Comparison of ENCODE assay signal across 7 cellular contexts in genomic region chr7:150357277-150357676, GRCh38. TPM values are rescaled to one million over a fixed set of nuclear protein-coding genes. Genes with fewer than 3 reads are reported as not detected.
DNase-seq lines count a peak whose midpoint lies in the region; ATAC-seq and TF ChIP-seq lines count a peak whose summit lies in the region.

No MANE protein-coding gene starts in this region.

- peak overlapping the region; percentile 54 for H2BK120ac ChIP-seq in trophoblast cell (ENCODE audit: insufficient read depth, low read length, poor library complexity)

- intact Hi-C loops in Right ventricle myocardium superior (cut with DNase I) (loop anchor here (5.0 kb wide), 1 partner anchor 60 kb away; no protein-coding TSS in a partner anchor), heart left ventricle (cut with DNase I) (loop anchor here (1.0 to 10.0 kb wide), 4 partner anchors 64 to 418 kb away; no protein-coding TSS in a partner anchor)

- H2BK5ac ChIP-seq in trophoblast cell (ENCODE audit: low read depth, low read length, poor library complexity): no peak overlapping the region

- H3K27ac ChIP-seq in trophoblast cell (ENCODE audit: low read depth, low read length) (no peak overlapping the region), heart left ventricle (no peak overlapping the region)

- H3K9me3 ChIP-seq in trophoblast cell (ENCODE audit: insufficient read depth, low read depth, low read length): peaks cover 8% of the 10 kb centered on the region
- no peaks in the 10 kb centered on the region for H3K9me3 ChIP-seq in heart left ventricle

- peak overlapping the region; percentile 93 for H2BK12ac ChIP-seq in trophoblast cell (ENCODE audit: low read length)

- WGBS in trophoblast cell (ENCODE audit: extremely low coverage, insufficient coverage, insufficient read length): no CpG with 5 or more reads among the region's 9 CpGs
- 68 to 75% (median 71%) methylated on average over 9 of the region's 9 CpGs for WGBS in heart left ventricle, 4 donors

- no peak for TF ChIP-seq CTCF in heart left ventricle (IDR thresholded peaks at IDR 0.05)

- H3K27me3 ChIP-seq in trophoblast cell (ENCODE audit: insufficient read depth, low read length): no peaks in the 10 kb centered on the region
- no peaks in the 10 kb centered on the region for H3K27me3 ChIP-seq in heart left ventricle

- H3K18ac ChIP-seq in trophoblast cell (ENCODE audit: low read length): peak overlapping the region; percentile 77

- peaks cover 15% of the 10 kb centered on the region for H3K79me1 ChIP-seq in trophoblast cell (ENCODE audit: low read length)

- DNase-seq in NCI-H2029 (lab: John Stamatoyannopoulos, UW) (peak; percentile 48), trophoblast cell (peak in 1 of 2 donors; percentile 42), Right ventricle myocardium superior (no peak), NCI-H2107 (lab: John Stamatoyannopoulos, UW) (no peak), heart left ventricle (no peak)
- DNase-seq in activated CD8-positive, alpha-beta memory T cell treated with anti-CD3 and anti-CD28 coated beads for 4 hours (ENCODE audit: low read depth in 2 of 2): peak; percentile 44 to 59

- H2AK5ac ChIP-seq in trophoblast cell (ENCODE audit: low read length): peak overlapping the region; percentile 7

- H2AFZ ChIP-seq in trophoblast cell (ENCODE audit: insufficient read depth, low read length, poor library complexity): no peak overlapping the region

- H3K4me3 ChIP-seq in trophoblast cell (ENCODE audit: low read depth, low read length) (no peak overlapping the region), heart left ventricle (no peak overlapping the region)

- ATAC-seq in GM21529 (IDR thresholded peaks at IDR 0.05; ENCODE audit: unreplicated experiment) (peak; percentile 55), Right ventricle myocardium superior (ENCODE audit: poor library complexity) (no peak), heart left ventricle (no peak)

- no peak overlapping the region for H4K12ac ChIP-seq in trophoblast cell (ENCODE audit: low read depth, low read length)

- peak overlapping the region; percentile 36 for H3K14ac ChIP-seq in trophoblast cell (ENCODE audit: low read length)

- no peak for TF ChIP-seq POLR2A in heart left ventricle (IDR thresholded peaks at IDR 0.05)

- H3K4me1 ChIP-seq in trophoblast cell (ENCODE audit: control insufficient read depth in 1 of 2, insufficient read depth in 2 of 2, low read length in 2 of 2) (peaks cover 11 to 16% of the 10 kb centered on the region in 2 experiments), heart left ventricle (peaks cover 0 to 12% (median 0%) of the 10 kb centered on the region in 12 donors)

- H4K91ac ChIP-seq in trophoblast cell (ENCODE audit: low read depth, low read length): peak overlapping the region; percentile 71

- H3K36me3 ChIP-seq in trophoblast cell (ENCODE audit: control insufficient read depth in 1 of 2, insufficient read depth in 2 of 2, low read length in 2 of 2): no peaks in the 10 kb centered on the region
- no peaks in the 10 kb centered on the region for H3K36me3 ChIP-seq in heart left ventricle

- no peak overlapping the region for H3K4ac ChIP-seq in trophoblast cell (ENCODE audit: low read depth, low read length)

- peak overlapping the region; percentile 34 for H4K8ac ChIP-seq in trophoblast cell (ENCODE audit: low read depth, low read length)

- H3K9ac ChIP-seq in trophoblast cell (ENCODE audit: low read length): no peak overlapping the region

- no peaks in the 10 kb centered on the region for H3K79me2 ChIP-seq in trophoblast cell (ENCODE audit: control insufficient read depth, insufficient read depth, low read length, poor library complexity)

- no peak overlapping the region for H3K23ac ChIP-seq in trophoblast cell (ENCODE audit: low read length)

- no peak overlapping the region for H3K4me2 ChIP-seq in trophoblast cell (ENCODE audit: low read length)

RNA-seq across cellular contexts. Expression of gene REPIN1, which starts 11.3 kb away (rescaled TPM):
- polyA plus RNA-seq in trophoblast cell (2013): 165 and 168 TPM in 2 replicates
- total RNA-seq in Right ventricle myocardium superior (116 TPM), heart left ventricle (100 to 1,000 TPM in 5 of 9 donors, 10 to 100 TPM in 4; 90.4 to 141 (median 100) TPM)
- 10 to 100 TPM; 49.8 to 79.6 TPM for polyA plus RNA-seq in heart left ventricle

RNA-seq across cellular contexts. Expression of gene RARRES2, which starts 15.8 kb away (rescaled TPM):
- 149 and 152 TPM in 2 replicates for polyA plus RNA-seq in trophoblast cell (2013)
- total RNA-seq in Right ventricle myocardium superior (24.0 TPM), heart left ventricle (100 to 1,000 TPM in 2 of 9 donors, 10 to 100 TPM in 3, 1 to 10 TPM in 4; 3.9 to 108 (median 12.6) TPM)
- 10 to 100 TPM in 1 of 2 donors, 1 to 10 TPM in 1; 9.2 to 16.0 TPM for polyA plus RNA-seq in heart left ventricle

RNA-seq across cellular contexts. Expression of gene ZNF775, which starts 21.9 kb away (rescaled TPM):
- 7.7 TPM in 2 replicates for polyA plus RNA-seq in trophoblast cell (2013)
- total RNA-seq in Right ventricle myocardium superior (3.6 TPM), heart left ventricle (1 to 10 TPM; 2.1 to 5.0 (median 3.3) TPM)
- 1 to 10 TPM; 1.8 to 4.4 TPM for polyA plus RNA-seq in heart left ventricle

RNA-seq across cellular contexts. Expression of gene ACTR3C, which starts 33.9 kb away (rescaled TPM):
- 0.03 and 0.11 TPM in 2 replicates for polyA plus RNA-seq in trophoblast cell (2013)
- total RNA-seq in Right ventricle myocardium superior (2.9 TPM), heart left ventricle (1 to 10 TPM; 1.6 to 5.9 (median 3.7) TPM)
- polyA plus RNA-seq in heart left ventricle: 1 to 10 TPM; 2.2 to 4.5 TPM

RNA-seq across cellular contexts. Expression of gene LRRC61, which starts 34.1 kb away (rescaled TPM):
- 0.15 and 0.32 TPM in 2 replicates for polyA plus RNA-seq in trophoblast cell (2013)
- 3.7 TPM for total RNA-seq in Right ventricle myocardium superior
- total RNA-seq in heart left ventricle: 1 to 10 TPM; 2.1 to 9.4 (median 4.6) TPM
- 1 to 10 TPM; 1.8 to 8.3 TPM for polyA plus RNA-seq in heart left ventricle

Comparison
In these comparisons a context has a peak if more than half of its experiments do, and no peak if none do; other contexts are left out.
1. DNase-seq: peak in NCI-H2029 (single experiment) and activated CD8-positive, alpha-beta memory T cell treated with anti-CD3 and anti-CD28 coated beads for 4 hours (2 of 2); none in Right ventricle myocardium superior (single experiment), NCI-H2107 (single experiment) and heart left ventricle (0 of 5).